ENCODE assay signal across 31 cellular contexts in the genomic region with DNA sequence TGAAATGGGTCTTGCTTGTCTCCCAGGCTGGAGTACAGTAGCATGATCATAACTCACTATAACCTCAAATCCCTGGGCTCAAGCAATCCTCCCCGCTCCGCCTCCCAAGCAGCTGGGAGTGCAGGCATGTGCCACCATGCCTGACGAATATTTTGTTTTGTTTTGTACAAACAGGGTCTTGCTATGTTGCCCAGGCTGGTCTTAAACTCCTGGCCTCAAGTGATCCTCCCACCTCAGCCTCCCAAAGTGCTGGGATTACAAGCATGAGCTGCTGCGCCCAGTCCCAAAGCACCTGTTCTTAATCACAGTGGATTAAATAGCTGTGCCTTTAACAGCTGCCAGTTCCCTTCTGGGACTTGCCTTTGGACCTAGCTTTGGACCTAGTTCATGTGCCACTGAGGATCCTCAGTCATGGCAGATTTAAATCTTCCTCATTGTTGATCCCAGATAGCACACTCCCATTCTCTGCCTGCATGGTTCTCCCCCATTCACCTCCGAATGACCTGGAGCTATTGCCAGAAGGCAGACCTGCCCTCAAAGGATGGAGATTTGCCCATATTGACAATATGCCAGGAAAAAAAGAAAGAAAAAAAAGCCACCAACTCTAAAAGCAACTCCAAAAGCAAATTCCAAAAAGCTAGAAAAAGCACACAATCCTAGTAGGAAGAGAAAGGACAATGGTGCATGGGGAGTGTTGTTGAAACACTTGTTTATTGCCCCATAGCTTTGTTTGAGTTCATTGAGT. TPM values are rescaled to one million over a fixed set of nuclear protein-coding genes. Genes with fewer than 3 reads are reported as not detected.
DNase-seq lines count a peak whose midpoint lies in the region; ATAC-seq and TF ChIP-seq lines count a peak whose summit lies in the region.
"Had no signal": no experiment of that assay in that cellular context is flagged by ENCODE, and none has a peak within 500 bp of the region (broad histone marks: within the 10 kb centered on the region; RNA-seq: fewer than 3 reads in every experiment).

No MANE protein-coding gene starts in this region.

- POLR2A ChIA-PET in HEK293 (lab: Yijun Ruan, JAX), result no interaction called here

- no peak for TF ChIP-seq CTCF in HEK293 (tag by site-specific recombination; IDR thresholded peaks at IDR 0.05)
- no peak for TF ChIP-seq CTCF in endothelial cell (IDR thresholded peaks at IDR 0.05; ENCODE audit: unreplicated experiment)
- no peak for TF ChIP-seq CTCF in nephron progenitor cell (IDR thresholded peaks at IDR 0.05)

- no peaks in the 10 kb centered on the region for H3K27me3 Mint-ChIP-seq in activated CD4-positive, alpha-beta T cell treated with anti-CD3 and anti-CD28 coated beads, Interleukin-2, amount 10 ng/mL, durations not matched to agents 24 days and 14 days
- peaks cover 6% of the 10 kb centered on the region for H3K27me3 Mint-ChIP-seq in endothelial cell (ENCODE audit: unreplicated experiment)
- H3K27me3 Mint-ChIP-seq in nephron progenitor cell (ENCODE audit: low read depth, poor library complexity), result no peaks in the 10 kb centered on the region
- H3K27me3 Mint-ChIP-seq: central memory CD8-positive, alpha-beta T cell had no signal

- H3K36me3 Mint-ChIP-seq in activated CD4-positive, alpha-beta T cell treated with anti-CD3 and anti-CD28 coated beads, Interleukin-2, amount 10 ng/mL, durations not matched to agents 24 days and 14 days (ENCODE audit: low read depth), result peaks cover 77% of the 10 kb centered on the region
- H3K36me3 Mint-ChIP-seq in endothelial cell (ENCODE audit: low read depth, unreplicated experiment), result peaks cover 40% of the 10 kb centered on the region
- H3K36me3 Mint-ChIP-seq in nephron progenitor cell (ENCODE audit: low read depth), result peaks cover 62% of the 10 kb centered on the region

- no peak for DNase-seq in activated CD4-positive, alpha-beta T cell treated with anti-CD3 and anti-CD28 coated beads, Interleukin-2, amount 10 ng/mL, durations not matched to agents 24 days and 14 days
- DNase-seq in activated CD4-positive, alpha-beta T cell treated with anti-CD3 and anti-CD28 coated beads for 48 hours, result no peak
- no peak for DNase-seq in endothelial cell (ENCODE audit: low spot score)
- no peak for DNase-seq in nephron progenitor cell
- no peak for DNase-seq in left ventricle myocardium superior
- DNase-seq in DMS 273 (lab: John Stamatoyannopoulos, UW; ENCODE audit: unreplicated experiment), result no peak
- DNase-seq in GOT3 (lab: John Stamatoyannopoulos, UW), result no peak
- DNase-seq: activated CD4-positive, alpha-beta T cell treated with anti-CD3 and anti-CD28 coated beads, Interleukin-2, amount 50 U/mL, for 4 hours; activated CD8-positive, alpha-beta memory T cell treated with anti-CD3 and anti-CD28 coated beads, Interleukin-2, amount 50 U/mL, for 48 hours; activated effector memory CD4-positive, alpha-beta T cell treated with anti-CD3 and anti-CD28 coated beads, Interleukin-2, amount 50 U/mL, for 16 hours; body of pancreas; COR-L47; dermis blood vessel endothelial cell; esophagus squamous epithelium; foreskin keratinocyte; HCEC 1CT; head of caudate nucleus; NCI-H1092 treated with DMSO at 0.1 percent for 48 hours; NCI-H1694 treated with DMSO at 0.1 percent for 48 hours; NCI-H446 treated with DMSO at 0.1 percent for 48 hours; ovary; retina; stimulated activated naive CD4-positive, alpha-beta T cell had no signal

- H3K9me3 ChIP-seq in HEK293 (ENCODE audit: control insufficient read depth, insufficient read depth, low read depth, low read length), result no peaks in the 10 kb centered on the region
- H3K9me3 ChIP-seq: body of pancreas, esophagus squamous epithelium, ovary, SJSA1 had no signal

- CTCF ChIA-PET in HEK293 (lab: Yijun Ruan, JAX), result no interaction called here

- no peak overlapping the region for H3K4me3 Mint-ChIP-seq in activated CD4-positive, alpha-beta T cell treated with anti-CD3 and anti-CD28 coated beads, Interleukin-2, amount 10 ng/mL, durations not matched to agents 24 days and 14 days
- H3K4me3 Mint-ChIP-seq in endothelial cell (ENCODE audit: unreplicated experiment), result no peak overlapping the region
- H3K4me3 Mint-ChIP-seq in nephron progenitor cell, result no peak overlapping the region
- H3K4me3 Mint-ChIP-seq: central memory CD8-positive, alpha-beta T cell; nephron had no signal

- H3K4me1 Mint-ChIP-seq in activated CD4-positive, alpha-beta T cell treated with anti-CD3 and anti-CD28 coated beads, Interleukin-2, amount 10 ng/mL, durations not matched to agents 24 days and 14 days, result peaks cover 4% of the 10 kb centered on the region
- H3K4me1 Mint-ChIP-seq in endothelial cell (ENCODE audit: unreplicated experiment) (peaks cover 36% of the 10 kb centered on the region), nephron progenitor cell (no peaks in the 10 kb centered on the region)
- H3K4me1 Mint-ChIP-seq: central memory CD8-positive, alpha-beta T cell; nephron had no signal

- H3K4me3 ChIP-seq in HEK293 (ENCODE audit: low read depth, low read length), result no peak overlapping the region
- H3K4me3 ChIP-seq: body of pancreas, esophagus squamous epithelium, K562, lung, ovary, SJSA1, skin epidermis had no signal

- no peak overlapping the region for H3K27ac ChIP-seq in HEK293 (ENCODE audit: extremely low read depth, low read depth, low read length)
- H3K27ac ChIP-seq: body of pancreas, C4-2B, esophagus squamous epithelium, foreskin keratinocyte, ovary, SJSA1, skin epidermis had no signal

- H3K27ac Mint-ChIP-seq in activated CD4-positive, alpha-beta T cell treated with anti-CD3 and anti-CD28 coated beads, Interleukin-2, amount 10 ng/mL, durations not matched to agents 24 days and 14 days, result peak overlapping the region; percentile 22
- peak overlapping the region; percentile 45 for H3K27ac Mint-ChIP-seq in endothelial cell (ENCODE audit: unreplicated experiment)
- peak overlapping the region; percentile 25 for H3K27ac Mint-ChIP-seq in nephron progenitor cell
- H3K27ac Mint-ChIP-seq: nephron had no signal

- H3K9me3 Mint-ChIP-seq in activated CD4-positive, alpha-beta T cell treated with anti-CD3 and anti-CD28 coated beads, Interleukin-2, amount 10 ng/mL, durations not matched to agents 24 days and 14 days, result no peaks in the 10 kb centered on the region
- H3K9me3 Mint-ChIP-seq in endothelial cell (ENCODE audit: unreplicated experiment) (no peaks in the 10 kb centered on the region), nephron progenitor cell (no peaks in the 10 kb centered on the region)
- H3K9me3 Mint-ChIP-seq: central memory CD8-positive, alpha-beta T cell; nephron had no signal

- no peak for ATAC-seq in left ventricle myocardium superior
- ATAC-seq: body of pancreas, foreskin keratinocyte had no signal

- peaks cover 14 to 92% of the 10 kb centered on the region in 2 experiments; a peak in 2 of 3 replicates for H3K36me3 ChIP-seq in HEK293 (ENCODE audit: control insufficient read depth in 2 of 2, insufficient read depth in 1 of 2, low read length in 2 of 2)
- H3K36me3 ChIP-seq: ovary had no signal

- intact Hi-C loops in activated CD4-positive, alpha-beta T cell treated with anti-CD3 and anti-CD28 coated beads, Interleukin-2, amount 10 ng/mL, durations not matched to agents 24 days and 14 days (cut with micrococcal nuclease), result no loop called here
- intact Hi-C loops in left ventricle myocardium superior (cut with micrococcal nuclease), result no loop called here

- no peaks in the 10 kb centered on the region for H3K4me1 ChIP-seq in HEK293 (ENCODE audit: control insufficient read depth, insufficient read depth, low read length)
- H3K4me1 ChIP-seq: body of pancreas, esophagus squamous epithelium, foreskin keratinocyte, SJSA1 had no signal

TF ChIP-seq in HEK293, 187 proteins besides CTCF, POLR2A, EP300 and RAD21:
- TF ChIP-seq SCRT1 (tag by site-specific recombination; IDR thresholded peaks at IDR 0.05; ENCODE audit: borderline replicate concordance), result no peak
- peak; percentile 73; the same call in 1 of the 2 replicates for TF ChIP-seq ZNF121 (tag by site-specific recombination; IDR thresholded peaks at IDR 0.05)
TF ChIP-seq in HEK293: peak in this region for 1.

RNA-seq across cellular contexts. Expression of a gene that starts 10.6 kb away (rescaled TPM):
- 65.7 and 68.1 TPM in 2 replicates for total RNA-seq in activated CD4-positive, alpha-beta T cell treated with anti-CD3 and anti-CD28 coated beads, Interleukin-2, amount 10 ng/mL, durations not matched to agents 24 days and 14 days
- 43.5 TPM for total RNA-seq in endothelial cell (ENCODE audit: unreplicated experiment)
- 24.1 TPM for total RNA-seq in left ventricle myocardium superior

RNA-seq across cellular contexts. Expression of a gene that starts 10.8 kb away (rescaled TPM):
- 119 and 120 TPM in 2 replicates for total RNA-seq in activated CD4-positive, alpha-beta T cell treated with anti-CD3 and anti-CD28 coated beads, Interleukin-2, amount 10 ng/mL, durations not matched to agents 24 days and 14 days
- total RNA-seq in endothelial cell (ENCODE audit: unreplicated experiment), result 23.7 TPM
- 6.7 TPM for total RNA-seq in left ventricle myocardium superior

RNA-seq across cellular contexts. Expression of a gene that starts 59.1 kb away (rescaled TPM):
- total RNA-seq in activated CD4-positive, alpha-beta T cell treated with anti-CD3 and anti-CD28 coated beads, Interleukin-2, amount 10 ng/mL, durations not matched to agents 24 days and 14 days, result 34.7 and 35.5 TPM in 2 replicates
- total RNA-seq in endothelial cell (ENCODE audit: unreplicated experiment) (34.7 TPM), left ventricle myocardium superior (9.1 TPM)
